Comparison of ENCODE assay signal across 8 cellular contexts in genomic region chr9:113876806-113877236, GRCh38. TPM values are rescaled to one million over a fixed set of nuclear protein-coding genes. Genes with fewer than 3 reads are reported as not detected.
DNase-seq lines count a peak whose midpoint lies in the region; ATAC-seq, FAIRE-seq and TF ChIP-seq lines count a peak whose summit lies in the region.

No MANE protein-coding gene starts in this region.

- in situ Hi-C loops in Caki2 (cut with HindIII; ENCODE audit: low pct_unique_long_range_greater_than_20kb, low sequenced_read_pairs): no loop called here

- ATAC-seq in left lung: no peak
- no peak for ATAC-seq in HG02938 (IDR thresholded peaks at IDR 0.05; ENCODE audit: unreplicated experiment)

- WGBS in thyroid gland, 2 donors: 0 to 1% methylated on average over 8 of the region's 8 CpGs

- H3K4me3 ChIP-seq in ascending aorta (peak overlapping the region; percentile 85 to 98), left lung (peak overlapping the region; percentile 68 to 72), thyroid gland (replicated peaks in 1 of 3) (peak overlapping the region; percentile 39 to 99 (median 95))

- DNase-seq in Caki2 (ENCODE audit: low read depth): peak; percentile 23
- DNase-seq in ascending aorta (ENCODE audit: low spot score in 2 of 2): no peak
- no peak for DNase-seq in left lung
- DNase-seq in thyroid gland: no peak
- no peak for DNase-seq in Ammon's horn (ENCODE audit: low spot score)
- no peak for DNase-seq in GM12891 (ENCODE audit: insufficient read length, low spot score)

- TF ChIP-seq POLR2A in thyroid gland (IDR thresholded peaks at IDR 0.05) (no peak), GM12891 (IDR thresholded peaks at IDR 0.05; ENCODE audit: low read depth, low read length) (no peak)

- TF ChIP-seq CTCF in ascending aorta (IDR thresholded peaks at IDR 0.05) (peak; percentile 29 to 72 (median 61)), left lung (IDR thresholded peaks at IDR 0.05) (peak; percentile 22 to 46), thyroid gland (IDR thresholded peaks at IDR 0.05) (peak in 5 of 6 experiments; percentile 38 to 73 (median 60))

- H3K4me1 ChIP-seq in ascending aorta (peaks cover 11 to 32% of the 10 kb centered on the region in 2 donors), left lung (peaks cover 9 to 24% of the 10 kb centered on the region in 2 donors), thyroid gland (peaks cover 27 to 28% of the 10 kb centered on the region in 2 donors)

- H3K27ac ChIP-seq in KOPT-K1 (ENCODE audit: low read depth, low read length, poor library complexity, severe bottlenecking) (peak overlapping the region; percentile 5), ascending aorta (peak overlapping the region; percentile 58 to 66), left lung (peak overlapping the region; percentile 69 to 74), thyroid gland (peak overlapping the region; percentile 88 to 90 (median 90))

- intact Hi-C loops in ascending aorta (cut with DNase I): loop anchor here (2.0 to 5.0 kb wide), 5 partner anchors 35 to 140 kb away; no protein-coding TSS in a partner anchor
- intact Hi-C loops in left lung (cut with DNase I): no loop called here
- intact Hi-C loops in thyroid gland (cut with DNase I): loop anchor here (10.0 kb wide), 1 partner anchor 118 kb away; no protein-coding TSS in a partner anchor

- no peaks in the 10 kb centered on the region for H3K36me3 ChIP-seq in KOPT-K1 (ENCODE audit: insufficient read depth, low read length)
- no peaks in the 10 kb centered on the region for H3K36me3 ChIP-seq in ascending aorta
- H3K36me3 ChIP-seq in left lung: no peaks in the 10 kb centered on the region
- no peaks in the 10 kb centered on the region for H3K36me3 ChIP-seq in thyroid gland

- H3K27me3 ChIP-seq in ascending aorta: no peaks in the 10 kb centered on the region
- H3K27me3 ChIP-seq in left lung: peaks cover 0 to 15% of the 10 kb centered on the region in 2 donors
- no peaks in the 10 kb centered on the region for H3K27me3 ChIP-seq in thyroid gland

- no peak for FAIRE-seq in GM12891 (lab: Jason Lieb, UNC)

- no peaks in the 10 kb centered on the region for H3K9me3 ChIP-seq in KOPT-K1 (ENCODE audit: insufficient read depth, low read length, poor library complexity, severe bottlenecking)
- H3K9me3 ChIP-seq in ascending aorta: no peaks in the 10 kb centered on the region
- no peaks in the 10 kb centered on the region for H3K9me3 ChIP-seq in left lung
- no peaks in the 10 kb centered on the region for H3K9me3 ChIP-seq in thyroid gland

TF ChIP-seq in GM12891, 5 proteins besides CTCF, POLR2A, EP300 and RAD21:
- no peak for TF ChIP-seq SPI1 (IDR thresholded peaks at IDR 0.05; ENCODE audit: low read depth, low read length)

RNA-seq across cellular contexts. Expression of gene ZNF618, which starts 0.7 kb away (rescaled TPM):
- 5.6 and 7.1 TPM in 2 replicates for total RNA-seq in Caki2 (2014; rRNA removed; shearing (Covaris generic); ENCODE audit: low replicate concordance)
- total RNA-seq in ascending aorta (16.1 TPM), left lung (10 to 100 TPM in 1 of 2 donors, 1 to 10 TPM in 1; 9.9 to 12.0 TPM), thyroid gland (10 to 100 TPM in 3 of 4 donors, 1 to 10 TPM in 1; 9.9 to 17.5 (median 15.5) TPM)
- polyA plus RNA-seq in GM12891 (2012; ENCODE audit: low read depth, missing spikeins): 0.05 TPM

Comparison
In these comparisons a context has a peak if more than half of its experiments do, and no peak if none do; other contexts are left out.
1. H3K27ac ChIP-seq: peak in every context shown above with its lines; median percentile 90 in thyroid gland; 72 in left lung; 62 in ascending aorta; 5 in KOPT-K1.
2. intact Hi-C loops: an anchor here in ascending aorta (2.0 to 5.0 kb wide) and thyroid gland (10.0 kb wide); none called in left lung.